Comparison of ENCODE assay signal across 15 cellular contexts in the genomic region with DNA sequence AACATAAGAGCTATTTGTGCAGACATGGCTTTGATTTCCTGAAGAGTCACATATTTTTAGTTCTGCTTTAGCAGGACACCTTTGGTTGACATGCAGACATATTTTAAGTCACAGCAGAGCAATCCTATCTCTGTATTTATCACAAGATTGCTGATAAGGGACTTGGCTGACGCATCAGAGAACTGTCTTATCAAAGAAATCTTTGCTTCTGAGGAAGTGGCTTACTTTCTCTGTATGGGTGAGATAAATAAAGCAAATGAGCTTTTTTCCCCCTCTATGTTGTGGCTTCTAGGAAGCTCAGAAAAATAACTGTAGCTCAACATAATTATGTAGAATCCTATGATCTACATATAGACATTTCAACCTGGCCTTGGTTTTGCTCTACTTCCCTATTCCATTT. TPM values are rescaled to one million over a fixed set of nuclear protein-coding genes. Genes with fewer than 3 reads are reported as not detected.
"Had no signal": no experiment of that assay in that cellular context is flagged by ENCODE, and none has a peak within 500 bp of the region (broad histone marks: within the 10 kb centered on the region; RNA-seq: fewer than 3 reads in every experiment).

No MANE protein-coding gene starts in this region.

RNA-seq across cellular contexts. Expression of gene SPACA5, which starts 13.1 kb away (rescaled TPM):
- total RNA-seq: body of pancreas, cardiac muscle cell, cerebellum, esophagus muscularis mucosa, foreskin keratinocyte, heart left ventricle, kidney epithelial cell, lower leg skin, mesothelial cell of epicardium, occipital lobe, pulmonary artery endothelial cell, right atrium auricular region, transverse colon, urinary bladder had no signal
- polyA plus RNA-seq: cardiac muscle cell, foreskin keratinocyte, heart left ventricle, immature natural killer cell, urinary bladder had no signal
